In genomic region chr6:131901474-131901873, GRCh38 we compare ENCODE assay signal across 3 cellular contexts. TPM values are rescaled to one million over a fixed set of nuclear protein-coding genes. Genes with fewer than 3 reads are reported as not detected.
"Had no signal": no experiment of that assay in that cellular context is flagged by ENCODE, and none has a peak within 500 bp of the region (broad histone marks: within the 10 kb centered on the region; RNA-seq: fewer than 3 reads in every experiment).

No MANE protein-coding gene starts in this region.

RNA-seq across cellular contexts. Expression of gene CCN2, which starts 49.7 kb away (rescaled TPM):
- total RNA-seq: naive thymus-derived CD4-positive, alpha-beta T cell; natural killer cell had no signal
- polyA plus RNA-seq: immature natural killer cell; naive thymus-derived CD4-positive, alpha-beta T cell had no signal
